Comparison of ENCODE assay signal across 8 cellular contexts in the genomic region with DNA sequence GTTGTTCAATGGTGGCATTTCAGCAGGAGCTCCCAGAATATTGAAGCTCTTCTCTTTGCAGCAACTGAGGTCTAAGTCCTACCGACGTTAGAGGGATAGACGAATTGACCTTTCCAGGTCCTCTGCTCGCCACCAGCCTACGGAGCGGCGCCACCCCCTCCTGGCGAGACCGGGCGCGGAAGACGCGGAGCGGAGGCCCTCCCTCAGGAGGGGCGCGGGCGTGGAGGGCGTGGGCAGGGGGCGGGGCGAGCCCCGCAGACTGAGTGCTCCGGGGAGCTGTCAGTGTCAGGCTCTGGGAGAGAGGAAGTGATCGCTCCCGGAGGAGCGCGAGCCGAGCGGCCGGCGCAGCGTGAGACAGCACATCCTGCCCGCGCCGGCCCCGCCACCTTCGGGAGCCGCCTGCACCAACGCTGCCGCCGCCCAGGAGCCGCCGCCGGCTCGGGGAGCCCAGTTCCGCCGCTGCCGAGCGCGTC. TPM values are rescaled to one million over a fixed set of nuclear protein-coding genes. Genes with fewer than 3 reads are reported as not detected.
DNase-seq lines count a peak whose midpoint lies in the region; ATAC-seq and TF ChIP-seq lines count a peak whose summit lies in the region.

A gene (plus strand): TSS at position 257 of the 473 bp plus-strand sequence. CDS start 32,176 bp downstream, outside the sequence.

- POLR2A ChIA-PET in Panc1 (lab: Charles Lee): no interaction called here

- peak; percentile 17 to 22 (median 17) for TF ChIP-seq POLR2A in body of pancreas (IDR thresholded peaks at IDR 0.05)

- intact Hi-C loops in Panc1 (cut with micrococcal nuclease; ENCODE audit: unreplicated experiment): no loop called here
- intact Hi-C loops in body of pancreas (cut with DNase I): no loop called here

- H3K4me1 ChIP-seq in HUES6 (ENCODE audit: control insufficient read depth, insufficient read depth, low read length) (peaks cover 14% of the 10 kb centered on the region), Panc1 (ENCODE audit: control insufficient read depth, insufficient read depth, low read length) (no peaks in the 10 kb centered on the region), body of pancreas (peaks cover 7% of the 10 kb centered on the region), iPS-15b (ENCODE audit: control insufficient read depth, insufficient read depth, low read length) (peaks cover 10% of the 10 kb centered on the region)
- H3K4me1 ChIP-seq in effector memory CD4-positive, alpha-beta T cell (ENCODE audit: control insufficient read depth, insufficient read depth, low read length, poor library complexity, severe bottlenecking): no peaks in the 10 kb centered on the region

- peak; percentile 65 for DNase-seq in ELR (ENCODE audit: low read depth)
- no peak for DNase-seq in Panc1 (ENCODE audit: low read depth, low spot score)
- peak; percentile 61 to 80 (median 71) for DNase-seq in body of pancreas
- peak; percentile 36 for DNase-seq in retinal pigment epithelial cell (ENCODE audit: low read depth)
- no peak for DNase-seq in effector memory CD4-positive, alpha-beta T cell

- WGBS in body of pancreas, 2 donors: 0% methylated on average over 2 to 35 of the region's 49 CpGs

- ATAC-seq in GM21717 (IDR thresholded peaks at IDR 0.05; ENCODE audit: unreplicated experiment): peak; percentile 87
- peak; percentile 96 for ATAC-seq in Panc1
- peak; percentile 84 for ATAC-seq in body of pancreas

- BruUV-seq in Panc1 (replicated peaks; lab: Mats Ljungman, UMichigan): no TSS peak

- TF ChIP-seq CTCF in Panc1 (IDR thresholded peaks at IDR 0.05) (no peak), body of pancreas (IDR thresholded peaks at IDR 0.05) (no peak), retinal pigment epithelial cell (conservative IDR thresholded peaks at IDR 0.05; ENCODE audit: low read depth, low read length) (peak; percentile 9)

- in situ Hi-C loops in Panc1 (cut with HindIII; ENCODE audit: low pct_unique_long_range_greater_than_20kb, low sequenced_read_pairs): no loop called here

- H3K27me3 ChIP-seq in HUES6 (ENCODE audit: control insufficient read depth, insufficient read depth, low read length) (peaks cover 29% of the 10 kb centered on the region), Panc1 (ENCODE audit: control insufficient read depth, insufficient read depth, low read length) (no peaks in the 10 kb centered on the region), body of pancreas (no peaks in the 10 kb centered on the region), iPS-15b (ENCODE audit: control insufficient read depth, insufficient read depth, low read length) (peaks cover 22% of the 10 kb centered on the region)
- peaks cover 7% of the 10 kb centered on the region for H3K27me3 ChIP-seq in effector memory CD4-positive, alpha-beta T cell (replicated peaks; ENCODE audit: control insufficient read depth, insufficient read depth, low read length, poor library complexity, severe bottlenecking)

- H3K9me3 ChIP-seq in HUES6 (ENCODE audit: control insufficient read depth, insufficient read depth, low read depth, low read length) (no peaks in the 10 kb centered on the region), Panc1 (ENCODE audit: control insufficient read depth, insufficient read depth, low read depth, low read length) (no peaks in the 10 kb centered on the region), body of pancreas (no peaks in the 10 kb centered on the region), iPS-15b (ENCODE audit: control insufficient read depth, insufficient read depth, low read length) (no peaks in the 10 kb centered on the region)
- no peaks in the 10 kb centered on the region for H3K9me3 ChIP-seq in effector memory CD4-positive, alpha-beta T cell (ENCODE audit: control insufficient read depth, low read length)

- H3K27ac ChIP-seq in HUES6 (ENCODE audit: low read depth, low read length) (no peak within 1 kb of the TSS), Panc1 (ENCODE audit: low read length) (no peak within 1 kb of the TSS), body of pancreas (no peak within 1 kb of the TSS)
- H3K27ac ChIP-seq in effector memory CD4-positive, alpha-beta T cell (ENCODE audit: insufficient read depth, low read length, poor library complexity, severe bottlenecking): no peak within 1 kb of the TSS

- H3K4me3 ChIP-seq in HUES6 (ENCODE audit: low read depth, low read length): peak within 1 kb of the TSS; percentile 77
- peak within 1 kb of the TSS; percentile 43 to 47 for H3K4me3 ChIP-seq in Panc1 (ENCODE audit: low read depth in 2 of 2, low read length in 2 of 2)
- peak within 1 kb of the TSS; percentile 13 to 28 for H3K4me3 ChIP-seq in body of pancreas
- H3K4me3 ChIP-seq in iPS-15b (ENCODE audit: low read depth, low read length): peak within 1 kb of the TSS; percentile 74
- H3K4me3 ChIP-seq in retinal pigment epithelial cell (ENCODE audit: low read length): peak within 1 kb of the TSS; percentile 72
- no peak within 1 kb of the TSS for H3K4me3 ChIP-seq in effector memory CD4-positive, alpha-beta T cell (ENCODE audit: insufficient read depth, low read depth, low read length, poor library complexity, severe bottlenecking)

- CTCF ChIA-PET in Panc1 (lab: Charles Lee): interaction anchor here (0.6 kb wide), 1 partner anchor 254 kb away, joined by 3 read pairs; no protein-coding TSS in a partner anchor

- H3K9ac ChIP-seq in HUES6 (ENCODE audit: low read length): peak within 1 kb of the TSS; percentile 38
- H3K9ac ChIP-seq in iPS-15b (ENCODE audit: low read depth, low read length): no peak within 1 kb of the TSS

- H3K36me3 ChIP-seq in HUES6 (ENCODE audit: control insufficient read depth, insufficient read depth, low read length): no peaks in the 10 kb centered on the region
- H3K36me3 ChIP-seq in Panc1 (ENCODE audit: control insufficient read depth, insufficient read depth, low read length): no peaks in the 10 kb centered on the region
- H3K36me3 ChIP-seq in body of pancreas (replicated peaks in 1 of 2; ENCODE audit: insufficient read depth in 1 of 2, low read depth in 2 of 2): no peaks in the 10 kb centered on the region
- H3K36me3 ChIP-seq in iPS-15b (ENCODE audit: control insufficient read depth, insufficient read depth, low read length): no peaks in the 10 kb centered on the region
- H3K36me3 ChIP-seq in effector memory CD4-positive, alpha-beta T cell (ENCODE audit: control insufficient read depth, insufficient read depth, low read length): no peaks in the 10 kb centered on the region

RNA-seq across cellular contexts. Expression of the gene that starts here (rescaled TPM):
- total RNA-seq in Panc1 (2021; ENCODE audit: unreplicated experiment) (0.13 TPM), body of pancreas (1 to 10 TPM; 1.3 to 4.2 TPM)
- not detected for polyA plus RNA-seq in Panc1 (2012; ENCODE audit: insufficient read length)

Comparison
In these comparisons a context has a peak if more than half of its experiments do, and no peak if none do; other contexts are left out.
1. Peak in ATAC-seq and H3K4me3 ChIP-seq in Panc1; RNA of the gene not detected or under 1 TPM.
2. DNase-seq: peak in ELR (single experiment), body of pancreas (4 of 4) and retinal pigment epithelial cell (single experiment); none in Panc1 (single experiment) and effector memory CD4-positive, alpha-beta T cell (0 of 3).
3. Peak in every context shown above with its lines, with median percentiles within 50 percentile points of each other: ATAC-seq.